10 cellular contexts compared by ENCODE assay signal in genomic region chr20:4563534-4563933, GRCh38.
A peak's percentile ranks its signal among the peaks of the same experiment; 100 is the strongest.
DNase-seq lines count a peak whose midpoint lies in the region; ATAC-seq, FAIRE-seq and TF ChIP-seq lines count a peak whose summit lies in the region.
"Had no signal": no experiment of that assay in that cellular context is flagged by ENCODE, and none has a peak within 500 bp of the region (broad histone marks: within the 10 kb centered on the region; RNA-seq: fewer than 3 reads in every experiment).

No MANE protein-coding gene starts in this region.

- TF ChIP-seq POLR2A in GM12892 (IDR thresholded peaks at IDR 0.05; ENCODE audit: low read depth, low read length) = no peak

- DNase-seq in GM12892 (ENCODE audit: insufficient read length) (no peak), NCI-H226 (peak; percentile 12), T47D (ENCODE audit: low read depth in 1 of 2, low spot score in 1 of 2) (peak; percentile 44 to 79), mucosa of gallbladder (ENCODE audit: low spot score) (peak; percentile 17), OCI-LY7 (ENCODE audit: low spot score) (no peak), G401 (ENCODE audit: low spot score) (no peak), epidermal melanocyte (ENCODE audit: insufficient read length, low spot score) (no peak)
- DNase-seq: activated CD4-positive, CD25-positive, alpha-beta regulatory T cell; gastrocnemius medialis had no signal

- TF ChIP-seq CTCF in OCI-LY7 (conservative IDR thresholded peaks at IDR 0.05; ENCODE audit: low read length) = no peak

- ATAC-seq in HG03378 (IDR thresholded peaks at IDR 0.05; ENCODE audit: unreplicated experiment) = no peak
- ATAC-seq: gastrocnemius medialis had no signal

- intact Hi-C loops in OCI-LY7 (cut with micrococcal nuclease; ENCODE audit: unreplicated experiment) = no loop called here

- peak; percentile 44 for FAIRE-seq in GM12892 (lab: Jason Lieb, UNC)

- H3K36me3 ChIP-seq in OCI-LY7 (ENCODE audit: insufficient read depth, low read length) = no peaks in the 10 kb centered on the region
- H3K36me3 ChIP-seq: gastrocnemius medialis had no signal

- H3K4me3 ChIP-seq in OCI-LY7 (ENCODE audit: low read depth, low read length, poor library complexity, severe bottlenecking) = no peak overlapping the region
- H3K4me3 ChIP-seq: gastrocnemius medialis had no signal

- H2AFZ ChIP-seq in OCI-LY7 (ENCODE audit: low read length) = no peak overlapping the region

- H3K9me3 ChIP-seq in OCI-LY7 (ENCODE audit: low read length) = no peaks in the 10 kb centered on the region

- POLR2A ChIA-PET in OCI-LY7 (lab: Charles Lee) = no interaction called here

- H3K9me2 ChIP-seq in OCI-LY7 (ENCODE audit: insufficient read depth, low read length) = no peaks in the 10 kb centered on the region

- no peaks in the 10 kb centered on the region for H4K20me1 ChIP-seq in OCI-LY7 (ENCODE audit: insufficient read depth, low read length)

- CTCF ChIA-PET in OCI-LY7 (lab: Charles Lee; ENCODE audit: unreplicated experiment) = no interaction called here

- BruUV-seq in OCI-LY7 (replicated peaks; lab: Mats Ljungman, UMichigan) = no TSS peak

- H3K4me2 ChIP-seq in OCI-LY7 (ENCODE audit: low read length) = no peak overlapping the region

- in situ Hi-C loops in T47D (cut with HindIII; ENCODE audit: low pct_unique_long_range_greater_than_20kb, low sequenced_read_pairs) = no loop called here
- in situ Hi-C loops in G401 (cut with HindIII; ENCODE audit: low sequenced_read_pairs) = no loop called here

- no peak overlapping the region for H3K27ac ChIP-seq in OCI-LY7 (ENCODE audit: low read depth, low read length, poor library complexity, severe bottlenecking)
- H3K27ac ChIP-seq: gastrocnemius medialis had no signal

- H3K4me1 ChIP-seq in OCI-LY7 (ENCODE audit: insufficient read depth, low read length, poor library complexity, severe bottlenecking) = no peaks in the 10 kb centered on the region
- H3K4me1 ChIP-seq: gastrocnemius medialis had no signal

- H3K79me2 ChIP-seq in OCI-LY7 (ENCODE audit: insufficient read depth, low read depth, low read length) = no peaks in the 10 kb centered on the region

Comparison
In these comparisons a context has a peak if more than half of its experiments do, and no peak if none do; other contexts are left out.
1. DNase-seq: peak in NCI-H226 (single experiment), T47D (2 of 2) and mucosa of gallbladder (single experiment); none in GM12892 (single experiment), OCI-LY7 (single experiment), G401 (single experiment) and epidermal melanocyte (single experiment).